Comparison of ENCODE assay signal across 22 cellular contexts in genomic region chr16:81732699-81733098, GRCh38.
"Had no signal": no experiment of that assay in that cellular context is flagged by ENCODE, and none has a peak within 500 bp of the region (broad histone marks: within the 10 kb centered on the region; RNA-seq: fewer than 3 reads in every experiment).

No MANE protein-coding gene starts in this region.

- FAIRE-seq: urothelium cell line had no signal

- H3K4me3 Mint-ChIP-seq: activated CD4-positive, alpha-beta memory T cell treated with anti-CD3 and anti-CD28 coated beads for 36 hours; activated CD8-positive, alpha-beta memory T cell treated with anti-CD3 and anti-CD28 coated beads, Interleukin-2, amount 10 ng/mL, durations not matched to agents 7 days and 5 days; activated naive CD8-positive, alpha-beta T cell; central memory CD8-positive, alpha-beta T cell; mesothelial cell of epicardium; natural killer cell treated with Interleukin-12 subunit alpha and Interleukin-12 subunit beta and Interleukin-15 and Interleukin-18, amount 100 ng/mL, for 72 hours; T-helper 2 cell treated with Interferon-gamma antibody and Interleukin-4, amounts not matched to agents 5 μg/mL and 100 μg/mL, for 36 hours; WTC11 had no signal

- H3K4me3 ChIP-seq: gastroesophageal sphincter, heart right ventricle, left lung, tibial artery had no signal

- H3K9me3 ChIP-seq: gastroesophageal sphincter, heart right ventricle, left lung, tibial artery had no signal

- H3K27ac ChIP-seq: gastroesophageal sphincter, heart right ventricle, left lung, tibial artery had no signal

- H3K27ac Mint-ChIP-seq: activated CD4-positive, alpha-beta memory T cell treated with anti-CD3 and anti-CD28 coated beads for 36 hours; activated CD8-positive, alpha-beta memory T cell treated with anti-CD3 and anti-CD28 coated beads, Interleukin-2, amount 10 ng/mL, durations not matched to agents 7 days and 5 days; activated naive CD8-positive, alpha-beta T cell; mesothelial cell of epicardium; natural killer cell treated with Interleukin-12 subunit alpha and Interleukin-12 subunit beta and Interleukin-15 and Interleukin-18, amount 100 ng/mL, for 72 hours; T-helper 2 cell treated with Interferon-gamma antibody and Interleukin-4, amounts not matched to agents 5 μg/mL and 100 μg/mL, for 36 hours; WTC11 had no signal

- ATAC-seq: activated CD8-positive, alpha-beta memory T cell treated with anti-CD3 and anti-CD28 coated beads, Interleukin-2, amount 10 ng/mL, durations not matched to agents 7 days and 5 days; esophagus mucosa; gastroesophageal sphincter; heart right ventricle; left lung; natural killer cell treated with Interleukin-12 subunit alpha and Interleukin-12 subunit beta and Interleukin-15 and Interleukin-18, amount 100 ng/mL, for 72 hours; stimulated activated naive CD8-positive, alpha-beta T cell treated with anti-CD3 and anti-CD28 coated beads, Interleukin-15, Interleukin-2, amounts not matched to agents 100 U/mL and 50 U/mL, for 24 hours; WTC11 had no signal

- H3K27me3 ChIP-seq: gastroesophageal sphincter, left lung had no signal

- H3K36me3 Mint-ChIP-seq: activated CD4-positive, alpha-beta memory T cell treated with anti-CD3 and anti-CD28 coated beads for 36 hours; activated CD8-positive, alpha-beta memory T cell treated with anti-CD3 and anti-CD28 coated beads, Interleukin-2, amount 10 ng/mL, durations not matched to agents 7 days and 5 days; activated naive CD8-positive, alpha-beta T cell; brain; mesothelial cell of epicardium; natural killer cell treated with Interleukin-12 subunit alpha and Interleukin-12 subunit beta and Interleukin-15 and Interleukin-18, amount 100 ng/mL, for 72 hours had no signal

- H3K27me3 Mint-ChIP-seq: activated CD4-positive, alpha-beta memory T cell treated with anti-CD3 and anti-CD28 coated beads for 36 hours; activated CD8-positive, alpha-beta memory T cell treated with anti-CD3 and anti-CD28 coated beads, Interleukin-2, amount 10 ng/mL, durations not matched to agents 7 days and 5 days; central memory CD8-positive, alpha-beta T cell had no signal

- H3K36me3 ChIP-seq: gastroesophageal sphincter, heart right ventricle, left lung, tibial artery had no signal

- H3K9me3 Mint-ChIP-seq: activated CD4-positive, alpha-beta memory T cell treated with anti-CD3 and anti-CD28 coated beads for 36 hours; central memory CD8-positive, alpha-beta T cell; mesothelial cell of epicardium; natural killer cell treated with Interleukin-12 subunit alpha and Interleukin-12 subunit beta and Interleukin-15 and Interleukin-18, amount 100 ng/mL, for 72 hours; T-helper 2 cell treated with Interferon-gamma antibody and Interleukin-4, amounts not matched to agents 5 μg/mL and 100 μg/mL, for 36 hours had no signal

- DNase-seq: activated CD4-positive, alpha-beta memory T cell treated with anti-CD3 and anti-CD28 coated beads for 36 hours; activated CD4-positive, alpha-beta T cell treated with anti-CD3 and anti-CD28 coated beads for 4 hours; activated CD8-positive, alpha-beta memory T cell treated with anti-CD3 and anti-CD28 coated beads, Interleukin-2, amount 10 ng/mL, durations not matched to agents 7 days and 5 days; effector CD4-positive, alpha-beta T cell; heart right ventricle; left lung; occipital lobe; posterior cingulate gyrus; stimulated activated CD4-positive, alpha-beta T cell treated with anti-CD3 and anti-CD28 coated beads, Interleukin-2, amount 100 ng/mL, for 24 hours; stimulated activated naive CD8-positive, alpha-beta T cell treated with anti-CD3 and anti-CD28 coated beads, Interleukin-15, Interleukin-2, amounts not matched to agents 100 U/mL and 50 U/mL, for 24 hours; substantia nigra; tibial artery had no signal
